30 cellular contexts compared by ENCODE assay signal in the genomic region with DNA sequence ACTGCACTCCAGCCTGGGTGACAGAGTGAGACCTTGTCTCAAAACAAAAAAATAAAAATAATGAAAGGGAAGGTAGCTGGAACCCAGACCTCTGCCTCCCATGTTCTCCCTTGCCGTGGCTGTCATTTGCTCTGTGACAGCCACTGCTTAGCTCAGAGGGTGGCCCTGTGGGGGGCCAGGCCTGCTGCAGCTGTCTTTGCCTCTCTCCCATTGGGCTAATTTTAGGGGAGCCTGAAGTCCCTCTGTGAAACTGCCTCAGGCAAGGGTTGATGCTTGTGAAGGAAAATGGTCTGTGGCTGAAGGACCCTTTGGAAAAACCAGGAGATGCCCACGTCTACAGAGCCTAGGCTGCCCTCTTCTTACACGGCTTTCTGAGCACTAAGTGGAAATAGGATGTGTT. TPM values are rescaled to one million over a fixed set of nuclear protein-coding genes. Genes with fewer than 3 reads are reported as not detected.
"Had no signal": no experiment of that assay in that cellular context is flagged by ENCODE, and none has a peak within 500 bp of the region (broad histone marks: within the 10 kb centered on the region; RNA-seq: fewer than 3 reads in every experiment).

No MANE protein-coding gene starts in this region.

- H3K36me3 Mint-ChIP-seq: activated naive CD4-positive, alpha-beta T cell treated with anti-CD3 and anti-CD28 coated beads, Interleukin-2, amount 10 ng/mL, durations not matched to agents 7 days and 5 days; activated naive CD8-positive, alpha-beta T cell treated with anti-CD3 and anti-CD28 coated beads, Interleukin-2, amount 10 ng/mL, durations not matched to agents 7 days and 5 days; mesothelial cell of epicardium; naive thymus-derived CD8-positive, alpha-beta T cell; stimulated activated effector memory CD8-positive, alpha-beta T cell treated with anti-CD3 and anti-CD28 coated beads, Interleukin-12 subunit alpha, Interleukin-12 subunit beta, amount 100 ng/mL, for 72 hours had no signal

- H3K9me3 Mint-ChIP-seq: activated naive CD4-positive, alpha-beta T cell treated with anti-CD3 and anti-CD28 coated beads, Interleukin-2, amount 10 ng/mL, durations not matched to agents 7 days and 5 days; activated naive CD8-positive, alpha-beta T cell treated with anti-CD3 and anti-CD28 coated beads, Interleukin-2, amount 10 ng/mL, durations not matched to agents 7 days and 5 days; activated T-helper 1 cell treated with anti-CD3 and anti-CD28 coated beads, Interleukin-12 subunit alpha, Interleukin-12 subunit beta, Interleukin-2, Interleukin-4 antibody, amounts not matched to agents 30 ng/mL and 10 ng/mL and 1 ng/mL, durations not matched to agents 14 hours and 24 hours and 36 hours; mesothelial cell of epicardium; naive thymus-derived CD8-positive, alpha-beta T cell; stimulated activated effector memory CD8-positive, alpha-beta T cell treated with anti-CD3 and anti-CD28 coated beads, Interleukin-12 subunit alpha, Interleukin-12 subunit beta, amount 100 ng/mL, for 72 hours; stimulated activated naive CD8-positive, alpha-beta T cell treated with anti-CD3 and anti-CD28 coated beads, Interleukin-15, Interleukin-2, amounts not matched to agents 100 ng/mL and 50 ng/mL, for 24 hours had no signal

- H3K4me1 ChIP-seq: breast epithelium, gastroesophageal sphincter, upper lobe of left lung, vagina had no signal

- H3K27ac Mint-ChIP-seq: activated naive CD4-positive, alpha-beta T cell treated with anti-CD3 and anti-CD28 coated beads, Interleukin-2, amount 10 ng/mL, durations not matched to agents 7 days and 5 days; activated naive CD8-positive, alpha-beta T cell treated with anti-CD3 and anti-CD28 coated beads, Interleukin-2, amount 10 ng/mL, durations not matched to agents 7 days and 5 days; activated T-helper 1 cell treated with anti-CD3 and anti-CD28 coated beads, Interleukin-12 subunit alpha, Interleukin-12 subunit beta, Interleukin-2, Interleukin-4 antibody, amounts not matched to agents 30 ng/mL and 10 ng/mL and 1 ng/mL, durations not matched to agents 14 hours and 24 hours and 36 hours; mesothelial cell of epicardium; naive thymus-derived CD8-positive, alpha-beta T cell; progenitor cell of endocrine pancreas; stimulated activated effector memory CD8-positive, alpha-beta T cell treated with anti-CD3 and anti-CD28 coated beads, Interleukin-12 subunit alpha, Interleukin-12 subunit beta, amount 100 ng/mL, for 72 hours; stimulated activated naive CD8-positive, alpha-beta T cell treated with anti-CD3 and anti-CD28 coated beads, Interleukin-15, Interleukin-2, amounts not matched to agents 100 ng/mL and 50 ng/mL, for 24 hours had no signal

- H3K4me1 Mint-ChIP-seq: activated naive CD4-positive, alpha-beta T cell treated with anti-CD3 and anti-CD28 coated beads, Interleukin-2, amount 10 ng/mL, durations not matched to agents 7 days and 5 days; activated naive CD8-positive, alpha-beta T cell treated with anti-CD3 and anti-CD28 coated beads, Interleukin-2, amount 10 ng/mL, durations not matched to agents 7 days and 5 days; mesothelial cell of epicardium; naive thymus-derived CD8-positive, alpha-beta T cell; stimulated activated effector memory CD8-positive, alpha-beta T cell treated with anti-CD3 and anti-CD28 coated beads, Interleukin-12 subunit alpha, Interleukin-12 subunit beta, amount 100 ng/mL, for 72 hours had no signal

- H3K9me3 ChIP-seq: breast epithelium, gastroesophageal sphincter, heart left ventricle, thoracic aorta, upper lobe of left lung, vagina had no signal

- DNase-seq: activated CD4-positive, alpha-beta T cell treated with anti-CD3 and anti-CD28 coated beads for 4 hours; activated CD4-positive, alpha-beta T cell treated with anti-CD3 and anti-CD28 coated beads, Interleukin-2, amount 50 U/mL, for 4 hours; activated effector memory CD4-positive, alpha-beta T cell treated with anti-CD3 and anti-CD28 coated beads, Interleukin-2, amount 50 U/mL, for 16 hours; activated naive CD4-positive, alpha-beta T cell treated with anti-CD3 and anti-CD28 coated beads, Interleukin-2, amount 10 ng/mL, durations not matched to agents 7 days and 5 days; activated naive CD8-positive, alpha-beta T cell treated with anti-CD3 and anti-CD28 coated beads, Interleukin-2, amount 10 ng/mL, durations not matched to agents 7 days and 5 days; amniotic stem cell; central memory CD4-positive, alpha-beta T cell; heart left ventricle; hypothalamus; naive thymus-derived CD8-positive, alpha-beta T cell; small intestine; stimulated activated CD4-positive, alpha-beta T cell treated with anti-CD3 and anti-CD28 coated beads, Interleukin-4, amount 100 ng/mL, for 24 hours; T-helper 9 cell; upper lobe of left lung had no signal

- H3K27me3 Mint-ChIP-seq: progenitor cell of endocrine pancreas had no signal

- H3K4me3 ChIP-seq: breast epithelium, gastroesophageal sphincter, heart left ventricle, thoracic aorta, upper lobe of left lung, vagina had no signal

- H3K36me3 ChIP-seq: breast epithelium, gastroesophageal sphincter, heart left ventricle, thoracic aorta, upper lobe of left lung, vagina had no signal

- H3K27ac ChIP-seq: breast epithelium, gastroesophageal sphincter, heart left ventricle, thoracic aorta, upper lobe of left lung, vagina, VCaP had no signal

- H3K27me3 ChIP-seq: breast epithelium, gastroesophageal sphincter, heart left ventricle, upper lobe of left lung, vagina had no signal

- ATAC-seq: gastroesophageal sphincter; heart left ventricle; naive thymus-derived CD8-positive, alpha-beta T cell; sciatic nerve; stimulated activated effector memory CD8-positive, alpha-beta T cell treated with anti-CD3 and anti-CD28 coated beads, Interleukin-12 subunit alpha, Interleukin-12 subunit beta, amount 100 ng/mL, for 72 hours had no signal

- H3K4me3 Mint-ChIP-seq: activated naive CD4-positive, alpha-beta T cell treated with anti-CD3 and anti-CD28 coated beads, Interleukin-2, amount 10 ng/mL, durations not matched to agents 7 days and 5 days; activated naive CD8-positive, alpha-beta T cell treated with anti-CD3 and anti-CD28 coated beads, Interleukin-2, amount 10 ng/mL, durations not matched to agents 7 days and 5 days; activated T-helper 1 cell treated with anti-CD3 and anti-CD28 coated beads, Interleukin-12 subunit alpha, Interleukin-12 subunit beta, Interleukin-2, Interleukin-4 antibody, amounts not matched to agents 30 ng/mL and 10 ng/mL and 1 ng/mL, durations not matched to agents 14 hours and 24 hours and 36 hours; mesothelial cell of epicardium; naive thymus-derived CD8-positive, alpha-beta T cell; stimulated activated effector memory CD8-positive, alpha-beta T cell treated with anti-CD3 and anti-CD28 coated beads, Interleukin-12 subunit alpha, Interleukin-12 subunit beta, amount 100 ng/mL, for 72 hours; stimulated activated naive CD8-positive, alpha-beta T cell treated with anti-CD3 and anti-CD28 coated beads, Interleukin-15, Interleukin-2, amounts not matched to agents 100 ng/mL and 50 ng/mL, for 24 hours had no signal

RNA-seq across cellular contexts. Expression of a gene that starts 42.9 kb away (rescaled TPM):
- total RNA-seq: astrocyte, breast epithelium, fibroblast of lung, fibroblast of villous mesenchyme, gastroesophageal sphincter, kidney epithelial cell, renal cortical epithelial cell, sciatic nerve, thoracic aorta, vagina had no signal
